In the genomic region with DNA sequence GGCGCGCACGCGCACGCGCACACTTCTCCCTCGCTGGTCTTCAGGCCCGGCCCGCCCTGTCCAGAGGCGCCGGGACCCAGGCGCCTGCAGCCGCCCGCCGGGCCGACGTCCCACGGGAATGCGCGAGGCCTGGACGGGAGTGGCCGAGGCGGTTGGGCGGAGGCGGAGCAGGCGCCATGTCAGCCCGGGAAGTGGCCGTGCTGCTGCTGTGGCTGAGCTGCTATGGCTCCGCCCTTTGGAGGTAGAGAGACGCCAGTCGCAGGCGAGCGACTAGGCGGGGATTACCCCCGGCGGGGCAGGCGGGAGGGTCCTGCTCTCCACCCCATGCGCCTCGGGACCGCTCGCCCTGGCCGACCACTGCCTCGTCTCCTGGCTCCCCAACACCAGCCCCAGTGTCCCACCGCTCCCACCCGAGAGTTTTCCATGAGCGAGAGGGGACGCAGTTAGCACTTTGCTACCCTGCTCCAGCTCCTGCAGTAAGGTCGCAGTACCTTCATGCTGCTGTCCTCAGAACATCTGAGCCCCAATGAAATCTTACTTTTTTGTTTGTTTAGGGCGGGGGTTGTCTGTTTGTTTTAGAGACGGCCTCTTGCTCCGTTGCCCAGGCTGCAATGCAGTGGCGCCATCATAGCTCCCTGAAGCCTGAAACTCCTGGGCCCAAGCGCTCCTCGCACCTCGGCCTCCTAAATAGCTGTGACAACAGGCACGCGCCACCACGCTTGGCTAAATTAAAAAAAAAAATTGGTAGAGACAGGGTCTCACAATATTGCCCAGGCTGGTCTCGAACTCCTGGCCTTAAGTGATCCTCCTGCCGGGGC, we compare ENCODE assay signal across 8 cellular contexts. TPM values are rescaled to one million over a fixed set of nuclear protein-coding genes. Genes with fewer than 3 reads are reported as not detected.
A peak's percentile ranks its signal among the peaks of the same experiment; 100 is the strongest.
DNase-seq lines count a peak whose midpoint lies in the region; ATAC-seq and TF ChIP-seq lines count a peak whose summit lies in the region.

Gene CATSPERE, plus strand, starts transcription at position 20 of the 818 bp plus-strand sequence. Its CDS starts 157 bp downstream, at position 177.

- peak within 1 kb of the TSS; percentile 64 for H3K4me2 ChIP-seq in BLaER1

- intact Hi-C loops in esophagus squamous epithelium (cut with DNase I), result no loop called here

- TF ChIP-seq CTCF in esophagus squamous epithelium (IDR thresholded peaks at IDR 0.05), result peak in 1 of 6 experiments; percentile 2

- DNase-seq in NOMO-1 treated with dmso at 0.1 percent for 144 hours (lab: John Stamatoyannopoulos, UW; ENCODE audit: unreplicated experiment) (peak; percentile 31), esophagus squamous epithelium (lab: John Stamatoyannopoulos, UW) (peak; percentile 14)
- DNase-seq in activated T-cell treated with anti-CD3 and anti-CD28 coated beads, Interleukin-2, amount 50 U/mL, for 72 hours, result peak; percentile 81 to 82
- DNase-seq in stimulated activated CD8-positive, alpha-beta memory T cell treated with anti-CD3 and anti-CD28 coated beads, Interleukin-4, amount 100 ng/mL, for 4 hours (ENCODE audit: low read depth in 2 of 2, low spot score in 1 of 2), result peak; percentile 40 to 56

- peak within 1 kb of the TSS; percentile 85 to 96 for H3K4me3 Mint-ChIP-seq in activated T-cell treated with anti-CD3 and anti-CD28 coated beads, Interleukin-2, amount 50 U/mL, for 72 hours

- H3K4me1 ChIP-seq in BLaER1 (peaks cover 11% of the 10 kb centered on the region), esophagus squamous epithelium (peaks cover 5 to 18% (median 8%) of the 10 kb centered on the region in 3 donors), mucosa of stomach (ENCODE audit: control insufficient read depth, insufficient read depth, low read length) (peaks cover 19% of the 10 kb centered on the region)

- WGBS in esophagus squamous epithelium, 2 donors, result 18 to 42% methylated on average over 16 to 23 of the region's 60 CpGs

- H3K27ac ChIP-seq in BLaER1 (peak within 1 kb of the TSS; percentile 82), esophagus squamous epithelium (peak within 1 kb of the TSS; percentile 87 to 93 (median 90))

- H3K27me3 ChIP-seq in BLaER1 (no peaks in the 10 kb centered on the region), esophagus squamous epithelium (no peaks in the 10 kb centered on the region), mucosa of stomach (ENCODE audit: control insufficient read depth, insufficient read depth, low read length) (no peaks in the 10 kb centered on the region)

- peaks cover 11% of the 10 kb centered on the region for H3K4me1 Mint-ChIP-seq in activated T-cell treated with anti-CD3 and anti-CD28 coated beads, Interleukin-2, amount 50 U/mL, for 72 hours (ENCODE audit: low read depth)

- H3K9me3 ChIP-seq in BLaER1 (peaks cover 11% of the 10 kb centered on the region), esophagus squamous epithelium (no peaks in the 10 kb centered on the region), mucosa of stomach (ENCODE audit: control insufficient read depth, low read length) (no peaks in the 10 kb centered on the region)

- H3K36me3 Mint-ChIP-seq in activated T-cell treated with anti-CD3 and anti-CD28 coated beads, Interleukin-2, amount 50 U/mL, for 72 hours (ENCODE audit: insufficient read depth in 2 of 2), result peaks cover 9 to 12% of the 10 kb centered on the region in 2 donors

- ATAC-seq in GM19043 (IDR thresholded peaks at IDR 0.05; ENCODE audit: low read depth, unreplicated experiment) (peak; percentile 98), HG03280 (IDR thresholded peaks at IDR 0.05; ENCODE audit: unreplicated experiment) (peak; percentile 99)
- ATAC-seq in activated T-cell treated with anti-CD3 and anti-CD28 coated beads, Interleukin-2, amount 50 U/mL, for 72 hours (replicated peaks in 1 of 2), result peak; percentile 98 to 99

- H3K9ac ChIP-seq in BLaER1 (peak within 1 kb of the TSS; percentile 76), mucosa of stomach (ENCODE audit: low read length) (peak within 1 kb of the TSS; percentile 88)

- peaks cover 0 to 1% of the 10 kb centered on the region in 2 donors for H3K9me3 Mint-ChIP-seq in activated T-cell treated with anti-CD3 and anti-CD28 coated beads, Interleukin-2, amount 50 U/mL, for 72 hours

- TF ChIP-seq POLR2A in esophagus squamous epithelium (IDR thresholded peaks at IDR 0.05), result peak in 2 of 4 donors; percentile 62 to 69

- H3K36me3 ChIP-seq in BLaER1 (no peaks in the 10 kb centered on the region), esophagus squamous epithelium (no peaks in the 10 kb centered on the region), mucosa of stomach (ENCODE audit: control insufficient read depth, insufficient read depth, low read length) (no peaks in the 10 kb centered on the region)

- H3K4me3 ChIP-seq in BLaER1 (peak within 1 kb of the TSS; percentile 69), esophagus squamous epithelium (peak within 1 kb of the TSS; percentile 44 to 68 (median 68)), mucosa of stomach (ENCODE audit: low read length) (peak within 1 kb of the TSS; percentile 94)

- H3K27me3 Mint-ChIP-seq in activated T-cell treated with anti-CD3 and anti-CD28 coated beads, Interleukin-2, amount 50 U/mL, for 72 hours (ENCODE audit: low read depth), result no peaks in the 10 kb centered on the region

- no peaks in the 10 kb centered on the region for H4K20me1 ChIP-seq in BLaER1

- peak within 1 kb of the TSS; percentile 96 for H3K27ac Mint-ChIP-seq in activated T-cell treated with anti-CD3 and anti-CD28 coated beads, Interleukin-2, amount 50 U/mL, for 72 hours

RNA-seq across cellular contexts. Expression of gene CATSPERE, which starts in this region (rescaled TPM):
- total RNA-seq in activated T-cell treated with anti-CD3 and anti-CD28 coated beads, Interleukin-2, amount 50 U/mL, for 72 hours, result under 1 TPM; 0.38 to 0.83 TPM
- total RNA-seq in esophagus squamous epithelium, result 1 to 10 TPM in 1 of 4 donors, under 1 TPM in 3; 0.23 to 2.7 (median 0.44) TPM

Comparison
In these comparisons a context has a peak if more than half of its experiments do, and no peak if none do; other contexts are left out.
1. Peak in every context shown above with its lines: DNase-seq, ATAC-seq, H3K4me3 ChIP-seq and H3K27ac ChIP-seq.
2. Peak in DNase-seq and ATAC-seq in activated T-cell treated with anti-CD3 and anti-CD28 coated beads, Interleukin-2, amount 50 U/mL, for 72 hours; RNA of the gene not detected or under 1 TPM.
3. DNase-seq: peak in every context shown above with its lines; median percentile 82 in activated T-cell treated with anti-CD3 and anti-CD28 coated beads, Interleukin-2, amount 50 U/mL, for 72 hours; 48 in stimulated activated CD8-positive, alpha-beta memory T cell treated with anti-CD3 and anti-CD28 coated beads, Interleukin-4, amount 100 ng/mL, for 4 hours; 31 in NOMO-1 treated with dmso at 0.1 percent for 144 hours; 14 in esophagus squamous epithelium.